In the genomic region with DNA sequence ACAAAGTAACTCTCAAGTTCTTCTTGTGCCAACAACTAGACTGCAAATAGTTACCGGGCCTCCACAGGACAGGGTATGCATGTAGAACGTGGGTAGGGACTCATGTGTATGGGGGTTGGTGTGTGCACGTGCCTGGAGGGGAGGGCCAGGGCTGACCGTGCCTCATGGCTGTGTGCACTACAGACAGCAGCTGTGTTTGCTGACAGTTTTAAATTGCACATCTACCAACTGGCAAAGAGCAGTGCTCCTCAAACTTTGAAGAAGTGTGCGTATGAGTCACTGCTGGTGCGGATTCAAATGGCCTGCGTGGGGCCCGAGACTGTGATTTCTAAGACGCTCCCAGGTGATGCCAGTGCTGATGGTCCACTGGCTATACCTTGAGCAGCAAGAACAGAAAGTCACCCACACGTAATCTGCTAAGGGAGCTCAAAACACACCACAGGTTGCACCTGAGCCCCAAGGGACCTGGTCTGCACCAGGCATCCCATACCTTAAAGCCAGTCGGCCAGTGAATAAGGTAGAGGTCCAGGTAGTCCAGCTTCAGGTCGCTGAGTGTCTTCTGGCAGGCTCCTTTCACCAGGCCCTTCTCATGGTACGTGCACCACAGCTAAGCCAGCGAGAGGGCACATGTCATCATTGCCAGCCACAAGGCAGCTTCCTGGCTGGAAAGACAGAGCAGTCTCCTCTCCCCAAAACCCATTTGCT, we compare ENCODE assay signal across 19 cellular contexts. TPM values are rescaled to one million over a fixed set of nuclear protein-coding genes. Genes with fewer than 3 reads are reported as not detected.
A peak's percentile ranks its signal among the peaks of the same experiment; 100 is the strongest.
DNase-seq lines count a peak whose midpoint lies in the region; ATAC-seq, FAIRE-seq and TF ChIP-seq lines count a peak whose summit lies in the region.
"Had no signal": no experiment of that assay in that cellular context is flagged by ENCODE, and none has a peak within 500 bp of the region (broad histone marks: within the 10 kb centered on the region; RNA-seq: fewer than 3 reads in every experiment).

No MANE protein-coding gene starts in this region.

- H3K36me3 Mint-ChIP-seq in activated CD8-positive, alpha-beta memory T cell treated with anti-CD3 and anti-CD28 coated beads, Interleukin-2, amount 10 ng/mL, durations not matched to agents 7 days and 5 days, result peaks cover 23% of the 10 kb centered on the region

- peaks cover 62% of the 10 kb centered on the region for H3K36me3 ChIP-seq in left ventricle myocardium inferior
- no peaks in the 10 kb centered on the region for H3K36me3 ChIP-seq in small intestine (ENCODE audit: control insufficient read depth in 2 of 2, insufficient read depth in 2 of 2, low read length in 2 of 2)

- no peak for TF ChIP-seq CTCF in left ventricle myocardium inferior (IDR thresholded peaks at IDR 0.05; ENCODE audit: borderline replicate concordance)

- no peak overlapping the region for H3K4me3 Mint-ChIP-seq in activated CD8-positive, alpha-beta memory T cell treated with anti-CD3 and anti-CD28 coated beads, Interleukin-2, amount 10 ng/mL, durations not matched to agents 7 days and 5 days

- H3K4me3 ChIP-seq in left ventricle myocardium inferior (no peak overlapping the region), small intestine (ENCODE audit: low read depth in 1 of 2, low read length in 2 of 2) (no peak overlapping the region)
- H3K4me3 ChIP-seq: GM12878, testis had no signal

- intact Hi-C loops in left ventricle myocardium inferior (cut with micrococcal nuclease), result no loop called here

- H3K9me3 ChIP-seq in left ventricle myocardium inferior (replicated peaks) (no peaks in the 10 kb centered on the region), small intestine (ENCODE audit: control insufficient read depth, low read depth) (no peaks in the 10 kb centered on the region)
- H3K9me3 ChIP-seq: testis had no signal

- 46 to 66% (median 58%) methylated on average over 14 of the region's 14 CpGs for WGBS in small intestine, 3 donors

- ATAC-seq in activated CD8-positive, alpha-beta memory T cell treated with anti-CD3 and anti-CD28 coated beads, Interleukin-2, amount 10 ng/mL, durations not matched to agents 7 days and 5 days, result no peak
- ATAC-seq: GM12878 had no signal

- H3K4me1 Mint-ChIP-seq in activated CD8-positive, alpha-beta memory T cell treated with anti-CD3 and anti-CD28 coated beads, Interleukin-2, amount 10 ng/mL, durations not matched to agents 7 days and 5 days, result peaks cover 21% of the 10 kb centered on the region

- H3K27me3 Mint-ChIP-seq in activated CD8-positive, alpha-beta memory T cell treated with anti-CD3 and anti-CD28 coated beads, Interleukin-2, amount 10 ng/mL, durations not matched to agents 7 days and 5 days, result no peaks in the 10 kb centered on the region

- no peaks in the 10 kb centered on the region for H3K9me3 Mint-ChIP-seq in activated CD8-positive, alpha-beta memory T cell treated with anti-CD3 and anti-CD28 coated beads, Interleukin-2, amount 10 ng/mL, durations not matched to agents 7 days and 5 days (ENCODE audit: low read depth)

- CTCF ChIA-PET in activated CD8-positive, alpha-beta memory T cell treated with anti-CD3 and anti-CD28 coated beads, Interleukin-2, amount 10 ng/mL, durations not matched to agents 7 days and 5 days (lab: Charles Lee), result interaction anchor here (1.0 kb wide), 1 partner anchor 8 kb away, joined by 5 read pairs; the partner anchor contains the start of gene AKR1B1

- no peak overlapping the region for H3K27ac Mint-ChIP-seq in activated CD8-positive, alpha-beta memory T cell treated with anti-CD3 and anti-CD28 coated beads, Interleukin-2, amount 10 ng/mL, durations not matched to agents 7 days and 5 days

- peaks cover 70% of the 10 kb centered on the region for H3K4me1 ChIP-seq in left ventricle myocardium inferior
- H3K4me1 ChIP-seq in small intestine (ENCODE audit: control insufficient read depth in 2 of 2, insufficient read depth in 1 of 2, low read depth in 1 of 2, low read length in 1 of 2), result no peaks in the 10 kb centered on the region

- FAIRE-seq in small intestine (lab: Jason Lieb, UNC), result no peak
- FAIRE-seq: GM12878, H54, TTC549 had no signal

- H3K27ac ChIP-seq in left ventricle myocardium inferior (replicated peaks) (peak overlapping the region; percentile 76), small intestine (ENCODE audit: low read depth in 1 of 2, low read length in 1 of 2) (no peak overlapping the region)
- H3K27ac ChIP-seq: testis had no signal

- no peaks in the 10 kb centered on the region for H3K27me3 ChIP-seq in left ventricle myocardium inferior (ENCODE audit: low read depth)
- H3K27me3 ChIP-seq in small intestine (ENCODE audit: control insufficient read depth in 2 of 2, insufficient read depth in 2 of 2, low read length in 2 of 2), result no peaks in the 10 kb centered on the region
- H3K27me3 ChIP-seq: testis had no signal

- DNase-seq in EH (ENCODE audit: low read depth) (peak; percentile 35), NCI-H774 (lab: John Stamatoyannopoulos, UW) (peak; percentile 47), left ventricle myocardium inferior (no peak), small intestine (peak; percentile 26), AG20443 (ENCODE audit: low spot score) (no peak), HuH-7 (ENCODE audit: low spot score) (no peak)
- no peak for DNase-seq in activated CD8-positive, alpha-beta memory T cell treated with anti-CD3 and anti-CD28 coated beads, Interleukin-2, amount 10 ng/mL, durations not matched to agents 7 days and 5 days
- DNase-seq: activated CD4-positive, alpha-beta T cell treated with anti-CD3 and anti-CD28 coated beads for 4 hours; activated CD8-positive, alpha-beta memory T cell treated with anti-CD3 and anti-CD28 coated beads, Interleukin-2, amount 50 U/mL, for 4 hours; activated gamma-delta T cell; C1 segment of cervical spinal cord; central memory CD4-positive, alpha-beta T cell; MM.1S; NCI-H226; stimulated activated CD4-positive, alpha-beta T cell treated with anti-CD3 and anti-CD28 coated beads, Interleukin-15, amount 100 ng/mL, for 24 hours; testis had no signal

RNA-seq across cellular contexts. Expression of gene AKR1B1, which starts 8.5 kb away (rescaled TPM):
- total RNA-seq in left ventricle myocardium inferior, result 280 TPM
- polyA plus RNA-seq in small intestine, result 10 to 100 TPM; 10.3 to 57.6 (median 33.2) TPM
- 100 to 1,000 TPM in 1 of 2 experiments, 10 to 100 TPM in 1; 96.2 to 113 TPM for total RNA-seq in activated CD8-positive, alpha-beta memory T cell treated with anti-CD3 and anti-CD28 coated beads, Interleukin-2, amount 10 ng/mL, durations not matched to agents 7 days and 5 days

Comparison
In these comparisons a context has a peak if more than half of its experiments do, and no peak if none do; other contexts are left out.
1. DNase-seq: peak in EH (single experiment), NCI-H774 (single experiment) and small intestine (single experiment); none in left ventricle myocardium inferior (single experiment), AG20443 (single experiment), HuH-7 (single experiment) and activated CD8-positive, alpha-beta memory T cell treated with anti-CD3 and anti-CD28 coated beads, Interleukin-2, amount 10 ng/mL, durations not matched to agents 7 days and 5 days (single experiment).